Comparison of ENCODE assay signal across 16 cellular contexts in genomic region chr16:75529056-75529905, GRCh38. TPM values are rescaled to one million over a fixed set of nuclear protein-coding genes. Genes with fewer than 3 reads are reported as not detected.
DNase-seq lines count a peak whose midpoint lies in the region; ATAC-seq, FAIRE-seq and TF ChIP-seq lines count a peak whose summit lies in the region.
"Had no signal": no experiment of that assay in that cellular context is flagged by ENCODE, and none has a peak within 500 bp of the region (broad histone marks: within the 10 kb centered on the region; RNA-seq: fewer than 3 reads in every experiment).

No MANE protein-coding gene starts in this region.

- no peak for ATAC-seq in HepG2
- ATAC-seq in right lobe of liver: no peak
- peak; percentile 20 for ATAC-seq in upper lobe of right lung
- ATAC-seq in HG03095 (IDR thresholded peaks at IDR 0.05; ENCODE audit: unreplicated experiment): no peak

- H3K36me3 ChIP-seq in HepG2 (replicated peaks in 1 of 2; ENCODE audit: control insufficient read depth in 1 of 2, insufficient read depth in 2 of 2, low read length in 2 of 2) (no peaks in the 10 kb centered on the region), right lobe of liver (no peaks in the 10 kb centered on the region), H1 (ENCODE audit: control insufficient read depth in 2 of 4, insufficient read depth in 4 of 4, low read length in 3 of 4) (no peaks in the 10 kb centered on the region), mucosa of rectum (ENCODE audit: control insufficient read depth in 2 of 2, insufficient read depth in 2 of 2, low read length in 2 of 2) (peaks cover 19 to 47% of the 10 kb centered on the region in 2 donors), upper lobe of right lung (no peaks in the 10 kb centered on the region)

- in situ Hi-C loops in HepG2 (cut with HindIII; ENCODE audit: extremely low pct_ligation_motif_present, low pct_unique_long_range_greater_than_20kb): no loop called here

- no TSS peak for BruUV-seq in HepG2 (replicated peaks; lab: Mats Ljungman, UMichigan)

- H3K9me3 ChIP-seq in HepG2 (ENCODE audit: low read length) (no peaks in the 10 kb centered on the region), right lobe of liver (no peaks in the 10 kb centered on the region), H1 (ENCODE audit: insufficient read depth in 2 of 2, low read depth in 1 of 2, low read length in 1 of 2) (no peaks in the 10 kb centered on the region), mucosa of rectum (ENCODE audit: control insufficient read depth in 2 of 2, low read length in 2 of 2) (no peaks in the 10 kb centered on the region), upper lobe of right lung (no peaks in the 10 kb centered on the region)

- no peaks in the 10 kb centered on the region for H4K20me1 ChIP-seq in HepG2 (ENCODE audit: insufficient read depth, low read length)
- no peaks in the 10 kb centered on the region for H4K20me1 ChIP-seq in H1 (replicated peaks in 1 of 2; ENCODE audit: control insufficient read depth in 1 of 2, insufficient read depth in 2 of 2, low read length in 2 of 2)
- H4K20me1 ChIP-seq: BLaER1 had no signal

- no peak overlapping the region for H3K18ac ChIP-seq in H1 (ENCODE audit: extremely low read depth, low read length)

- TF ChIP-seq EP300 in HepG2 (IDR thresholded peaks at IDR 0.05; ENCODE audit: low read depth in 2 of 2, low read length in 2 of 2) (no peak), HepG2 (CRISPR knock-in tag; IDR thresholded peaks at IDR 0.05; ENCODE audit: borderline replicate concordance) (no peak), H1 (IDR thresholded peaks at IDR 0.05; ENCODE audit: borderline replicate concordance in 1 of 2, low read depth in 2 of 2, low read length in 2 of 2) (no peak)

- H3K79me2 ChIP-seq in HepG2 (ENCODE audit: insufficient read depth, low read length): no peaks in the 10 kb centered on the region
- no peaks in the 10 kb centered on the region for H3K79me2 ChIP-seq in H1 (ENCODE audit: control insufficient read depth in 1 of 2, insufficient read depth in 2 of 2, low read length in 2 of 2)

- H2BK12ac ChIP-seq in H1 (ENCODE audit: low read depth, low read length): no peak overlapping the region

- H3K4me1 ChIP-seq in HepG2 (ENCODE audit: insufficient read depth, low read length) (peaks cover 18% of the 10 kb centered on the region), right lobe of liver (peaks cover 0 to 15% (median 6%) of the 10 kb centered on the region in 4 donors), H1 (replicated peaks in 1 of 4; ENCODE audit: control insufficient read depth in 3 of 4, insufficient read depth in 4 of 4, low read length in 3 of 4) (no peaks in the 10 kb centered on the region), mucosa of rectum (ENCODE audit: control insufficient read depth in 2 of 2, insufficient read depth in 2 of 2, low read length in 2 of 2) (peaks cover 2 to 36% of the 10 kb centered on the region in 2 donors), upper lobe of right lung (no peaks in the 10 kb centered on the region)

- H3K4me3 ChIP-seq in HepG2 (replicated peaks in 1 of 3; ENCODE audit: insufficient read depth in 1 of 3, low read depth in 2 of 3, low read length in 3 of 3) (no peak overlapping the region), right lobe of liver (no peak overlapping the region), H1 (ENCODE audit: extremely low read depth in 1 of 4, insufficient read depth in 2 of 4, low read depth in 3 of 4, low read length in 4 of 4) (no peak overlapping the region), mucosa of rectum (ENCODE audit: low read length in 2 of 2) (no peak overlapping the region), upper lobe of right lung (no peak overlapping the region)
- H3K4me3 ChIP-seq: BLaER1 had no signal

- H3K27ac ChIP-seq in HepG2 (ENCODE audit: extremely low read length, insufficient read depth, low read length): no peak overlapping the region
- no peak overlapping the region for H3K27ac ChIP-seq in right lobe of liver
- no peak overlapping the region for H3K27ac ChIP-seq in H1 (ENCODE audit: low read depth, low read length)
- H3K27ac ChIP-seq in mucosa of rectum (ENCODE audit: low read depth in 2 of 2, low read length in 2 of 2): peak overlapping the region; percentile 61 to 84
- no peak overlapping the region for H3K27ac ChIP-seq in upper lobe of right lung
- H3K27ac ChIP-seq: 22Rv1, BLaER1, HL-60 had no signal

- no peak overlapping the region for H2AK5ac ChIP-seq in H1 (ENCODE audit: low read depth, low read length)

- H2BK20ac ChIP-seq in H1 (ENCODE audit: low read length): no peak overlapping the region

- peak overlapping the region; percentile 46 for H4K91ac ChIP-seq in H1 (replicated peaks; ENCODE audit: insufficient read length, low read length)

- DNase-seq in HepG2 (ENCODE audit: low spot score): no peak
- DNase-seq in right lobe of liver: no peak
- no peak for DNase-seq in H1 (ENCODE audit: low read depth in 1 of 2, low spot score in 2 of 2)
- peak; percentile 61 for DNase-seq in upper lobe of right lung
- no peak for DNase-seq in SIG-M5 treated with dmso at 0.1 percent for 504 hours (lab: John Stamatoyannopoulos, UW; ENCODE audit: unreplicated experiment)
- no peak for DNase-seq in mucosa of gallbladder (ENCODE audit: low spot score)
- DNase-seq: AML-193; CD8-positive, alpha-beta memory T cell; DMS53; GF-D8; H9 had no signal

- WGBS in HepG2 (ENCODE audit: low lambda C conversion rate): 95% methylated on average over 81 of the region's 81 CpGs
- 95% methylated on average over 18 of the region's 81 CpGs for WGBS in right lobe of liver (ENCODE audit: insufficient coverage, low coverage, low lambda C conversion rate, missing lambda C conversion rate)
- 95% methylated on average over 80 of the region's 81 CpGs; no CpG with 5 or more reads in 1 of the 2 experiments for WGBS in H1 (ENCODE audit: extremely low coverage in 1 of 2, insufficient coverage in 1 of 2, insufficient read length in 1 of 2, insufficient replicate concordance in 2 of 2, low coverage in 1 of 2, low lambda C conversion rate in 2 of 2, missing lambda C conversion rate in 1 of 2), 2 experiments

- H3K9ac ChIP-seq in HepG2 (ENCODE audit: insufficient read depth, low read depth, low read length) (no peak overlapping the region), H1 (replicated peaks in 1 of 4; ENCODE audit: extremely low read depth in 1 of 4, low read depth in 3 of 4, low read length in 3 of 4) (no peak overlapping the region; a peak in 1 of 7 replicates), mucosa of rectum (ENCODE audit: low read depth in 1 of 2, low read length in 2 of 2) (no peak overlapping the region)
- H3K9ac ChIP-seq: BLaER1 had no signal

- no peak overlapping the region for H2BK120ac ChIP-seq in H1 (replicated peaks; ENCODE audit: low read depth, low read length)

- H3K23ac ChIP-seq in H1 (ENCODE audit: insufficient read length): no peak overlapping the region

- POLR2A ChIA-PET in HepG2 (lab: Yijun Ruan, JAX): interaction anchor here (2.0 kb wide), 1 partner anchor 12 kb away, joined by 8 read pairs; no protein-coding TSS in a partner anchor
- POLR2A ChIA-PET in H1 (lab: Charles Lee; ENCODE audit: partially characterized antibody): interaction anchor here (0.7 to 1.8 kb wide), 4 partner anchors 11 to 304 kb away, joined by 3 to 6 read pairs (median 4); partner anchors contain the start of gene CHST6

- FAIRE-seq in HepG2 (lab: Jason Lieb, UNC) (no peak), H1 (lab: Jason Lieb, UNC) (no peak)

- H3K56ac ChIP-seq in H1 (replicated peaks; ENCODE audit: insufficient read length, low read depth, low read length): no peak overlapping the region

- intact Hi-C loops in HepG2 (cut with micrococcal nuclease; ENCODE audit: unreplicated experiment) (no loop called here), right lobe of liver (cut with DNase I) (no loop called here), upper lobe of right lung (cut with DNase I) (no loop called here)

- H3K14ac ChIP-seq in H1 (ENCODE audit: insufficient read length): no peak overlapping the region

- no peak overlapping the region for H3K4ac ChIP-seq in H1 (replicated peaks; ENCODE audit: insufficient read length, low read depth, low read length)

- H2BK5ac ChIP-seq in H1 (ENCODE audit: low read depth, low read length): no peak overlapping the region

- TF ChIP-seq CTCF in HepG2 (CRISPR knock-in tag; IDR thresholded peaks at IDR 0.05): no peak
- no peak for TF ChIP-seq CTCF in right lobe of liver (IDR thresholded peaks at IDR 0.05)
- no peak for TF ChIP-seq CTCF in H1 (IDR thresholded peaks at IDR 0.05; ENCODE audit: control extremely low read depth in 1 of 3, insufficient read depth in 1 of 3, low read depth in 1 of 3, low read length in 3 of 3)
- no peak for TF ChIP-seq CTCF in upper lobe of right lung (IDR thresholded peaks at IDR 0.05)

- no peak overlapping the region for H2AFZ ChIP-seq in HepG2 (ENCODE audit: low read length)
- H2AFZ ChIP-seq in H1 (ENCODE audit: low read length): no peak overlapping the region; the same call in 1 of the 2 replicates

- H2BK15ac ChIP-seq in H1 (ENCODE audit: low read length): no peak overlapping the region

- no peaks in the 10 kb centered on the region for H3K23me2 ChIP-seq in H1 (ENCODE audit: low read depth, low read length)

- CTCF ChIA-PET in HepG2 (lab: Yijun Ruan, JAX; ENCODE audit: low intra/inter-chr PET ratio, low total read pairs): no interaction called here
- CTCF ChIA-PET in H1 (lab: Charles Lee; ENCODE audit: partially characterized antibody): interaction anchor here (0.8 to 2.3 kb wide), 4 partner anchors 11 to 33 kb away, joined by 4 to 34 read pairs (median 4); no protein-coding TSS in a partner anchor

- H3K27me3 ChIP-seq in HepG2 (ENCODE audit: control insufficient read depth in 1 of 2, insufficient read depth in 2 of 2, low read length in 2 of 2) (peaks cover 0 to 1% of the 10 kb centered on the region in 2 experiments; a peak in 1 of 5 replicates), right lobe of liver (no peaks in the 10 kb centered on the region), H1 (replicated peaks in 1 of 4; ENCODE audit: control insufficient read depth in 3 of 4, extremely low read depth in 1 of 4, insufficient read depth in 3 of 4, low read length in 3 of 4) (no peaks in the 10 kb centered on the region), mucosa of rectum (ENCODE audit: control insufficient read depth in 2 of 2, insufficient read depth in 2 of 2, low read length in 2 of 2) (no peaks in the 10 kb centered on the region), upper lobe of right lung (no peaks in the 10 kb centered on the region)
- H3K27me3 ChIP-seq: BLaER1 had no signal

- no peaks in the 10 kb centered on the region for H3K79me1 ChIP-seq in H1 (ENCODE audit: low read depth, low read length)

- TF ChIP-seq POLR2A in HepG2 (IDR thresholded peaks at IDR 0.05; ENCODE audit: insufficient read depth in 1 of 2, low read depth in 2 of 2, low read length in 2 of 2) (no peak), right lobe of liver (IDR thresholded peaks at IDR 0.05) (no peak), H1 (IDR thresholded peaks at IDR 0.05; ENCODE audit: control extremely low read depth in 1 of 2, low read depth in 2 of 2, low read length in 2 of 2) (no peak)

- H4K5ac ChIP-seq in H1 (ENCODE audit: insufficient read length, low read depth, low read length): no peak overlapping the region

- H4K8ac ChIP-seq in H1 (ENCODE audit: extremely low read depth, insufficient read depth, low read length): peak overlapping the region; percentile 77

- H3K4me2 ChIP-seq in HepG2 (ENCODE audit: low read depth, low read length) (no peak overlapping the region), H1 (ENCODE audit: insufficient read depth in 1 of 2, low read depth in 2 of 2, low read length in 2 of 2) (no peak overlapping the region)
- H3K4me2 ChIP-seq: BLaER1 had no signal

- TF ChIP-seq RAD21 in HepG2 (CRISPR knock-in tag; IDR thresholded peaks at IDR 0.05): no peak
- no peak for TF ChIP-seq RAD21 in H1 (IDR thresholded peaks at IDR 0.05 in 1 of 2, conservative IDR thresholded peaks at IDR 0.05 in 1 of 2; ENCODE audit: low read depth in 2 of 2, low read length in 2 of 2)

RNA-seq across cellular contexts. Expression of gene CHST5, which starts 6.6 kb away (rescaled TPM):
- total RNA-seq in HepG2 (2016; rRNA removed; fragmentation: Illumina TruSeq; extraction: Trizol) (not detected in 2 replicates), right lobe of liver (not detected), upper lobe of right lung (not detected), mucosa of gallbladder (0.63 TPM)
- total RNA-seq in HepG2 (2016; cell fraction: cytosol; rRNA removed; fragmentation: Illumina TruSeq; extraction: Trizol; ENCODE audit: low read depth): not detected in 2 replicates
- total RNA-seq in HepG2 (2016; cell fraction: insoluble cytoplasmic fraction; rRNA removed; fragmentation: Illumina TruSeq; extraction: Trizol): not detected in 2 replicates
- total RNA-seq in HepG2 (2016; cell fraction: membrane; rRNA removed; fragmentation: Illumina TruSeq; extraction: Trizol): not detected in 2 replicates
- not detected in 2 replicates for total RNA-seq in HepG2 (2016; cell fraction: nucleus; rRNA removed; fragmentation: Illumina TruSeq; extraction: Trizol)
- polyA plus RNA-seq in HepG2 (2011; rRNA removed) (0.05 TPM in 1 of 2 replicates, not detected in the other), H1 (2011; rRNA removed) (0.13 and 0.23 TPM in 2 replicates)
- polyA plus RNA-seq in HepG2 (2011; cell fraction: cytosol; rRNA removed): not detected in 2 replicates
- polyA plus RNA-seq in HepG2 (2011; cell fraction: nucleus; rRNA removed): 0.05 TPM in 1 of 2 replicates, not detected in the other
- not detected in 2 replicates for polyA plus RNA-seq in HepG2 (2012)
- polyA plus RNA-seq in HepG2 (2016; cell fraction: cytosol; fragmentation: Illumina TruSeq; extraction: Trizol; ENCODE audit: low read depth): not detected in 2 replicates
- polyA plus RNA-seq in HepG2 (2016; cell fraction: insoluble cytoplasmic fraction; fragmentation: Illumina TruSeq; extraction: Trizol; ENCODE audit: low read depth): not detected in 2 replicates
- not detected in 2 replicates for polyA plus RNA-seq in HepG2 (2016; cell fraction: membrane; fragmentation: Illumina TruSeq; extraction: Trizol; ENCODE audit: low read depth)
- polyA plus RNA-seq in HepG2 (2016; cell fraction: nucleus; fragmentation: Illumina TruSeq; extraction: Trizol; ENCODE audit: insufficient read depth, low read depth): 0.57 and 1.3 TPM in 2 replicates
- 0.30 TPM in 1 of 2 replicates, not detected in the other for polyA minus RNA-seq in HepG2 (2011; rRNA and poly(A)+ RNA removed; ENCODE audit: low replicate concordance)
- polyA minus RNA-seq in HepG2 (2011; cell fraction: cytosol; rRNA and poly(A)+ RNA removed): not detected in 2 replicates
- not detected in 2 replicates for polyA minus RNA-seq in HepG2 (2011; cell fraction: nucleus; rRNA and poly(A)+ RNA removed)
- total RNA-seq in H1 (2021; fragmentation: NEBNext Ultra II Directional; extraction: Animal tissue kit (Norgen Biotek cat#: 25700)): 0.13 and 0.15 TPM in 2 replicates
- polyA plus RNA-seq in H1 (2011; cell fraction: cytosol; rRNA removed): 0.08 TPM
- polyA plus RNA-seq in H1 (2011; cell fraction: nucleus; rRNA removed): 0.66 TPM
- 0.23 to 0.52 TPM (median 0.40 TPM) in 3 of 4 replicates, not detected in the other for polyA plus RNA-seq in H1 (2012, experiment 1 of 2)
- polyA plus RNA-seq in H1 (2012, experiment 2 of 2): not detected
- 0.06 TPM for polyA plus RNA-seq in H1 (2013, experiment 1 of 2)
- 0.13 TPM for polyA plus RNA-seq in H1 (2013, experiment 2 of 2)
- 0.32 and 0.41 TPM in 2 replicates for polyA minus RNA-seq in H1 (2011; rRNA and poly(A)+ RNA removed)
- polyA minus RNA-seq in H1 (2011; cell fraction: cytosol; rRNA and poly(A)+ RNA removed): not detected
- polyA minus RNA-seq in H1 (2011; cell fraction: nucleus; rRNA and poly(A)+ RNA removed): 0.40 TPM
- total RNA-seq: CD8-positive, alpha-beta memory T cell; H9 had no signal
- polyA plus RNA-seq: CD8-positive, alpha-beta memory T cell had no signal

RNA-seq across cellular contexts. Expression of gene TMEM231, which starts 26.8 kb away (rescaled TPM):
- total RNA-seq in HepG2 (2016; rRNA removed; fragmentation: Illumina TruSeq; extraction: Trizol) (2.3 and 3.5 TPM in 2 replicates), right lobe of liver (1 to 10 TPM in 5 of 6 experiments, under 1 TPM in 1; 0.98 to 2.1 (median 1.7) TPM), upper lobe of right lung (4.5 TPM), mucosa of gallbladder (13.9 TPM)
- 0.40 and 0.62 TPM in 2 replicates for total RNA-seq in HepG2 (2016; cell fraction: cytosol; rRNA removed; fragmentation: Illumina TruSeq; extraction: Trizol; ENCODE audit: low read depth)
- 1.3 and 3.4 TPM in 2 replicates for total RNA-seq in HepG2 (2016; cell fraction: insoluble cytoplasmic fraction; rRNA removed; fragmentation: Illumina TruSeq; extraction: Trizol)
- 1.2 and 1.5 TPM in 2 replicates for total RNA-seq in HepG2 (2016; cell fraction: membrane; rRNA removed; fragmentation: Illumina TruSeq; extraction: Trizol)
- 4.1 and 6.2 TPM in 2 replicates for total RNA-seq in HepG2 (2016; cell fraction: nucleus; rRNA removed; fragmentation: Illumina TruSeq; extraction: Trizol)
- polyA plus RNA-seq in HepG2 (2011; rRNA removed) (7.4 TPM in 2 replicates), H1 (2011; rRNA removed) (26.7 and 37.6 TPM in 2 replicates)
- polyA plus RNA-seq in HepG2 (2011; cell fraction: cytosol; rRNA removed): 11.5 and 13.9 TPM in 2 replicates
- 4.4 and 5.8 TPM in 2 replicates for polyA plus RNA-seq in HepG2 (2011; cell fraction: nucleus; rRNA removed)
- polyA plus RNA-seq in HepG2 (2012): 2.3 and 2.7 TPM in 2 replicates
- polyA plus RNA-seq in HepG2 (2016; cell fraction: cytosol; fragmentation: Illumina TruSeq; extraction: Trizol; ENCODE audit: low read depth): 0.32 TPM in 2 replicates
- 1.7 and 2.3 TPM in 2 replicates for polyA plus RNA-seq in HepG2 (2016; cell fraction: insoluble cytoplasmic fraction; fragmentation: Illumina TruSeq; extraction: Trizol; ENCODE audit: low read depth)
- 1.2 and 1.3 TPM in 2 replicates for polyA plus RNA-seq in HepG2 (2016; cell fraction: membrane; fragmentation: Illumina TruSeq; extraction: Trizol; ENCODE audit: low read depth)
- polyA plus RNA-seq in HepG2 (2016; cell fraction: nucleus; fragmentation: Illumina TruSeq; extraction: Trizol; ENCODE audit: insufficient read depth, low read depth): 8.3 and 8.5 TPM in 2 replicates
- polyA minus RNA-seq in HepG2 (2011; rRNA and poly(A)+ RNA removed; ENCODE audit: low replicate concordance): 19.5 and 53.3 TPM in 2 replicates
- polyA minus RNA-seq in HepG2 (2011; cell fraction: cytosol; rRNA and poly(A)+ RNA removed): 5.1 and 7.1 TPM in 2 replicates
- 2.4 and 2.6 TPM in 2 replicates for polyA minus RNA-seq in HepG2 (2011; cell fraction: nucleus; rRNA and poly(A)+ RNA removed)
- total RNA-seq in H1 (2021; fragmentation: NEBNext Ultra II Directional; extraction: Animal tissue kit (Norgen Biotek cat#: 25700)): 8.0 and 8.3 TPM in 2 replicates
- polyA plus RNA-seq in H1 (2011; cell fraction: cytosol; rRNA removed): 22.6 TPM
- 26.1 TPM for polyA plus RNA-seq in H1 (2011; cell fraction: nucleus; rRNA removed)
- 6.4 to 11.0 TPM (median 8.7 TPM) in 4 replicates for polyA plus RNA-seq in H1 (2012, experiment 1 of 2)
- polyA plus RNA-seq in H1 (2012, experiment 2 of 2): 5.9 TPM
- 13.7 TPM for polyA plus RNA-seq in H1 (2013, experiment 1 of 2)
- 16.0 TPM for polyA plus RNA-seq in H1 (2013, experiment 2 of 2)
- polyA minus RNA-seq in H1 (2011; rRNA and poly(A)+ RNA removed): 36.4 and 54.6 TPM in 2 replicates
- 17.5 TPM for polyA minus RNA-seq in H1 (2011; cell fraction: cytosol; rRNA and poly(A)+ RNA removed)
- polyA minus RNA-seq in H1 (2011; cell fraction: nucleus; rRNA and poly(A)+ RNA removed): 7.9 TPM

RNA-seq across cellular contexts. Expression of gene CHST6, which starts 34.0 kb away (rescaled TPM):
- total RNA-seq in HepG2 (2016; rRNA removed; fragmentation: Illumina TruSeq; extraction: Trizol): 0.32 and 0.91 TPM in 2 replicates
- 0.09 and 0.20 TPM in 2 replicates for total RNA-seq in HepG2 (2016; cell fraction: cytosol; rRNA removed; fragmentation: Illumina TruSeq; extraction: Trizol; ENCODE audit: low read depth)
- 0.61 and 1.1 TPM in 2 replicates for total RNA-seq in HepG2 (2016; cell fraction: insoluble cytoplasmic fraction; rRNA removed; fragmentation: Illumina TruSeq; extraction: Trizol)
- 0.28 and 0.38 TPM in 2 replicates for total RNA-seq in HepG2 (2016; cell fraction: membrane; rRNA removed; fragmentation: Illumina TruSeq; extraction: Trizol)
- 0.71 and 1.1 TPM in 2 replicates for total RNA-seq in HepG2 (2016; cell fraction: nucleus; rRNA removed; fragmentation: Illumina TruSeq; extraction: Trizol)
- 0.18 and 0.25 TPM in 2 replicates for polyA plus RNA-seq in HepG2 (2011; rRNA removed)
- 0.10 and 0.28 TPM in 2 replicates for polyA plus RNA-seq in HepG2 (2011; cell fraction: cytosol; rRNA removed)
- 0.83 and 1.0 TPM in 2 replicates for polyA plus RNA-seq in HepG2 (2011; cell fraction: nucleus; rRNA removed)
- polyA plus RNA-seq in HepG2 (2012): 0.11 and 0.16 TPM in 2 replicates
- 0.14 and 0.16 TPM in 2 replicates for polyA plus RNA-seq in HepG2 (2016; cell fraction: cytosol; fragmentation: Illumina TruSeq; extraction: Trizol; ENCODE audit: low read depth)
- 0.24 and 0.36 TPM in 2 replicates for polyA plus RNA-seq in HepG2 (2016; cell fraction: insoluble cytoplasmic fraction; fragmentation: Illumina TruSeq; extraction: Trizol; ENCODE audit: low read depth)
- 0.13 and 0.16 TPM in 2 replicates for polyA plus RNA-seq in HepG2 (2016; cell fraction: membrane; fragmentation: Illumina TruSeq; extraction: Trizol; ENCODE audit: low read depth)
- polyA plus RNA-seq in HepG2 (2016; cell fraction: nucleus; fragmentation: Illumina TruSeq; extraction: Trizol; ENCODE audit: insufficient read depth, low read depth): 1.00 and 1.2 TPM in 2 replicates
- polyA minus RNA-seq in HepG2 (2011; rRNA and poly(A)+ RNA removed; ENCODE audit: low replicate concordance): 0.58 and 2.4 TPM in 2 replicates
- 0.40 and 0.62 TPM in 2 replicates for polyA minus RNA-seq in HepG2 (2011; cell fraction: cytosol; rRNA and poly(A)+ RNA removed)
- 0.13 and 0.50 TPM in 2 replicates for polyA minus RNA-seq in HepG2 (2011; cell fraction: nucleus; rRNA and poly(A)+ RNA removed)
- total RNA-seq in right lobe of liver: under 1 TPM in 1 of 6 experiments, not detected in 5; 0.02 TPM
- 25.4 and 26.4 TPM in 2 replicates for total RNA-seq in H1 (2021; fragmentation: NEBNext Ultra II Directional; extraction: Animal tissue kit (Norgen Biotek cat#: 25700))
- 18.2 and 26.5 TPM in 2 replicates for polyA plus RNA-seq in H1 (2011; rRNA removed)
- polyA plus RNA-seq in H1 (2011; cell fraction: cytosol; rRNA removed): 15.2 TPM
- polyA plus RNA-seq in H1 (2011; cell fraction: nucleus; rRNA removed): 27.0 TPM
- 11.5 to 16.3 TPM (median 14.7 TPM) in 4 replicates for polyA plus RNA-seq in H1 (2012, experiment 1 of 2)
- polyA plus RNA-seq in H1 (2012, experiment 2 of 2): 14.3 TPM
- polyA plus RNA-seq in H1 (2013, experiment 1 of 2): 14.9 TPM
- 15.6 TPM for polyA plus RNA-seq in H1 (2013, experiment 2 of 2)
- 20.6 and 25.1 TPM in 2 replicates for polyA minus RNA-seq in H1 (2011; rRNA and poly(A)+ RNA removed)
- 20.6 TPM for polyA minus RNA-seq in H1 (2011; cell fraction: cytosol; rRNA and poly(A)+ RNA removed)
- polyA minus RNA-seq in H1 (2011; cell fraction: nucleus; rRNA and poly(A)+ RNA removed): 18.2 TPM
- 0.09 TPM for total RNA-seq in upper lobe of right lung
- 0.20 TPM for total RNA-seq in mucosa of gallbladder
- polyA plus RNA-seq: CD8-positive, alpha-beta memory T cell had no signal

RNA-seq across cellular contexts. Expression of gene GABARAPL2, which starts 36.9 kb away (rescaled TPM):
- total RNA-seq in HepG2 (2016; rRNA removed; fragmentation: Illumina TruSeq; extraction: Trizol) (76.4 and 82.4 TPM in 2 replicates), right lobe of liver (10 to 100 TPM; 33.4 to 46.5 (median 42.4) TPM), upper lobe of right lung (109 TPM), mucosa of gallbladder (121 TPM)
- total RNA-seq in HepG2 (2016; cell fraction: cytosol; rRNA removed; fragmentation: Illumina TruSeq; extraction: Trizol; ENCODE audit: low read depth): 25.3 and 25.9 TPM in 2 replicates
- 72.8 and 81.6 TPM in 2 replicates for total RNA-seq in HepG2 (2016; cell fraction: insoluble cytoplasmic fraction; rRNA removed; fragmentation: Illumina TruSeq; extraction: Trizol)
- 40.7 and 44.8 TPM in 2 replicates for total RNA-seq in HepG2 (2016; cell fraction: membrane; rRNA removed; fragmentation: Illumina TruSeq; extraction: Trizol)
- total RNA-seq in HepG2 (2016; cell fraction: nucleus; rRNA removed; fragmentation: Illumina TruSeq; extraction: Trizol): 37.2 and 37.9 TPM in 2 replicates
- polyA plus RNA-seq in HepG2 (2011; rRNA removed) (68.4 and 83.0 TPM in 2 replicates), H1 (2011; rRNA removed) (38.1 and 65.8 TPM in 2 replicates)
- polyA plus RNA-seq in HepG2 (2011; cell fraction: cytosol; rRNA removed): 91.5 and 99.2 TPM in 2 replicates
- polyA plus RNA-seq in HepG2 (2011; cell fraction: nucleus; rRNA removed): 31.2 and 42.4 TPM in 2 replicates
- 103 and 127 TPM in 2 replicates for polyA plus RNA-seq in HepG2 (2012)
- 30.1 and 37.1 TPM in 2 replicates for polyA plus RNA-seq in HepG2 (2016; cell fraction: cytosol; fragmentation: Illumina TruSeq; extraction: Trizol; ENCODE audit: low read depth)
- polyA plus RNA-seq in HepG2 (2016; cell fraction: insoluble cytoplasmic fraction; fragmentation: Illumina TruSeq; extraction: Trizol; ENCODE audit: low read depth): 109 and 111 TPM in 2 replicates
- 35.7 and 43.9 TPM in 2 replicates for polyA plus RNA-seq in HepG2 (2016; cell fraction: membrane; fragmentation: Illumina TruSeq; extraction: Trizol; ENCODE audit: low read depth)
- polyA plus RNA-seq in HepG2 (2016; cell fraction: nucleus; fragmentation: Illumina TruSeq; extraction: Trizol; ENCODE audit: insufficient read depth, low read depth): 65.5 and 77.4 TPM in 2 replicates
- polyA minus RNA-seq in HepG2 (2011; rRNA and poly(A)+ RNA removed; ENCODE audit: low replicate concordance): 12.0 and 14.3 TPM in 2 replicates
- polyA minus RNA-seq in HepG2 (2011; cell fraction: cytosol; rRNA and poly(A)+ RNA removed): 26.7 and 35.4 TPM in 2 replicates
- 20.6 and 27.5 TPM in 2 replicates for polyA minus RNA-seq in HepG2 (2011; cell fraction: nucleus; rRNA and poly(A)+ RNA removed)
- 67.4 and 71.3 TPM in 2 replicates for total RNA-seq in H1 (2021; fragmentation: NEBNext Ultra II Directional; extraction: Animal tissue kit (Norgen Biotek cat#: 25700))
- polyA plus RNA-seq in H1 (2011; cell fraction: cytosol; rRNA removed): 66.6 TPM
- 19.5 TPM for polyA plus RNA-seq in H1 (2011; cell fraction: nucleus; rRNA removed)
- polyA plus RNA-seq in H1 (2012, experiment 1 of 2): 57.4 to 82.7 TPM (median 59.2 TPM) in 4 replicates
- polyA plus RNA-seq in H1 (2012, experiment 2 of 2): 44.6 TPM
- polyA plus RNA-seq in H1 (2013, experiment 1 of 2): 51.4 TPM
- 53.9 TPM for polyA plus RNA-seq in H1 (2013, experiment 2 of 2)
- 18.3 and 22.8 TPM in 2 replicates for polyA minus RNA-seq in H1 (2011; rRNA and poly(A)+ RNA removed)
- 24.2 TPM for polyA minus RNA-seq in H1 (2011; cell fraction: cytosol; rRNA and poly(A)+ RNA removed)
- polyA minus RNA-seq in H1 (2011; cell fraction: nucleus; rRNA and poly(A)+ RNA removed): 16.1 TPM

Comparison
In these comparisons a context has a peak if more than half of its experiments do, and no peak if none do; other contexts are left out.
1. H3K27ac ChIP-seq: peak in mucosa of rectum (2 of 2); none in HepG2 (single experiment), right lobe of liver (0 of 3), H1 (single experiment) and upper lobe of right lung (single experiment).
2. RNA of gene CHST6, which starts 34.0 kb away (total RNA-seq): 25.4 to 26.4 TPM in H1; 0.09 to 1.1 TPM in HepG2, 0.20 TPM in mucosa of gallbladder (single experiment), 0.09 TPM in upper lobe of right lung (single experiment) and 0.02 TPM in right lobe of liver; every median in the first group is over 10 times any median in the second.